ENCODE assay signal across 33 cellular contexts in the genomic region with DNA sequence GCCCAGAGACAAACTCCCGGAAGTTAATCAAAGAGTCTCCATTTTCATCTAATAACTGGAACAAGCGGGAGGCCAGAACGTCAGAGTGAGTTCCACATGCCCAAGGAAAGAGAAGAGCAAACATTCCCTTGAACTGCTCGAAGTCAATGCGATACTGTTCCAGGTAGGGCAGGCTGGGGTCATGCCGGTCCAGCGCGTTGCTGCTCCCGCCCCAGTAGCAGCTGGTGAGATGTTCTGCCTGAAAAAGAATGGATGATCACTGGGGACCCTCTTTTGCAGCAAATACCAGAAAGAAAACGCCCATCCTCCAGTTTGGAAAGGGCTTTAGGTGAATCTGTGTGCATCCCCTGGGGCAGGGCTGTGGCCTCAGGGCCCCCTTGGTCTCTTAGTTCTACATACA.
"Had no signal": no experiment of that assay in that cellular context is flagged by ENCODE, and none has a peak within 500 bp of the region (broad histone marks: within the 10 kb centered on the region; RNA-seq: fewer than 3 reads in every experiment).

No MANE protein-coding gene starts in this region.

- H3K4me1 Mint-ChIP-seq: activated CD4-positive, alpha-beta memory T cell treated with anti-CD3 and anti-CD28 coated beads, Interleukin-2, amount 10 ng/mL, durations not matched to agents 7 days and 5 days; activated CD4-positive, alpha-beta T cell treated with anti-CD3 and anti-CD28 coated beads for 36 hours; activated CD4-positive, alpha-beta T cell treated with anti-CD3 and anti-CD28 coated beads, Interleukin-2, amount 10 ng/mL, durations not matched to agents 7 days and 5 days; activated CD8-positive, alpha-beta memory T cell treated with anti-CD3 and anti-CD28 coated beads, Interleukin-2, amount 10 ng/mL, durations not matched to agents 7 days and 5 days; activated naive CD4-positive, alpha-beta T cell treated with anti-CD3 and anti-CD28 coated beads, Interleukin-2, amount 10 ng/mL, durations not matched to agents 7 days and 5 days; activated naive CD4-positive, alpha-beta T cell treated with anti-CD3 and anti-CD28 coated beads, Interleukin-2, amount 50 U/mL, for 24 hours; activated naive CD8-positive, alpha-beta T cell treated with anti-CD3 and anti-CD28 coated beads, Interleukin-2, amount 10 ng/mL, durations not matched to agents 7 days and 5 days; activated naive CD8-positive, alpha-beta T cell treated with anti-CD3 and anti-CD28 coated beads, Interleukin-2, amount 50 U/mL, for 24 hours; brain; T-cell had no signal

- H3K36me3 ChIP-seq: breast epithelium, WERI-Rb-1 had no signal

- H3K36me3 Mint-ChIP-seq: activated CD8-positive, alpha-beta memory T cell treated with anti-CD3 and anti-CD28 coated beads, Interleukin-2, amount 10 ng/mL, durations not matched to agents 7 days and 5 days; activated naive CD4-positive, alpha-beta T cell treated with anti-CD3 and anti-CD28 coated beads, Interleukin-2, amount 10 ng/mL, durations not matched to agents 7 days and 5 days; activated naive CD4-positive, alpha-beta T cell treated with anti-CD3 and anti-CD28 coated beads, Interleukin-2, amount 50 U/mL, for 24 hours; activated naive CD8-positive, alpha-beta T cell; activated naive CD8-positive, alpha-beta T cell treated with anti-CD3 and anti-CD28 coated beads, Interleukin-2, amount 10 ng/mL, durations not matched to agents 7 days and 5 days; T-cell; WTC11 had no signal

- H3K9me3 ChIP-seq: ascending aorta, breast epithelium had no signal

- H3K27me3 ChIP-seq: ascending aorta, breast epithelium had no signal

- H3K27ac Mint-ChIP-seq: activated CD4-positive, alpha-beta memory T cell treated with anti-CD3 and anti-CD28 coated beads, Interleukin-2, amount 10 ng/mL, durations not matched to agents 7 days and 5 days; activated CD4-positive, alpha-beta T cell treated with anti-CD3 and anti-CD28 coated beads for 36 hours; activated CD4-positive, alpha-beta T cell treated with anti-CD3 and anti-CD28 coated beads, Interleukin-2, amount 10 ng/mL, durations not matched to agents 7 days and 5 days; activated CD8-positive, alpha-beta memory T cell treated with anti-CD3 and anti-CD28 coated beads, Interleukin-2, amount 10 ng/mL, durations not matched to agents 7 days and 5 days; activated CD8-positive, alpha-beta T cell treated with anti-CD3 and anti-CD28 coated beads, Interleukin-2, amount 10 ng/mL, durations not matched to agents 7 days and 5 days; activated naive CD4-positive, alpha-beta T cell treated with anti-CD3 and anti-CD28 coated beads, Interleukin-2, amount 10 ng/mL, durations not matched to agents 7 days and 5 days; activated naive CD4-positive, alpha-beta T cell treated with anti-CD3 and anti-CD28 coated beads, Interleukin-2, amount 50 U/mL, for 24 hours; activated naive CD8-positive, alpha-beta T cell; activated naive CD8-positive, alpha-beta T cell treated with anti-CD3 and anti-CD28 coated beads, Interleukin-2, amount 10 ng/mL, durations not matched to agents 7 days and 5 days; activated naive CD8-positive, alpha-beta T cell treated with anti-CD3 and anti-CD28 coated beads, Interleukin-2, amount 50 U/mL, for 24 hours; activated T-cell treated with anti-CD3 and anti-CD28 coated beads, Interleukin-2, amount 50 U/mL, for 24 hours; activated T-helper 2 cell treated with anti-CD3 and anti-CD28 coated beads, Interferon-gamma antibody, Interleukin-2, Interleukin-4, amounts not matched to agents 10 μg/mL and 5 μg/mL and 100 μg/mL, durations not matched to agents 14 hours and 24 hours and 36 hours; T-cell; T-helper 17 cell; WTC11 had no signal

- ATAC-seq: activated CD4-positive, alpha-beta T cell treated with anti-CD3 and anti-CD28 coated beads for 36 hours; activated CD4-positive, CD25-positive, alpha-beta regulatory T cell treated with anti-CD3 and anti-CD28 coated beads, Interleukin-2, amount 50 U/mL, for 24 hours; activated CD8-positive, alpha-beta memory T cell treated with anti-CD3 and anti-CD28 coated beads, Interleukin-2, amount 10 ng/mL, durations not matched to agents 7 days and 5 days; activated CD8-positive, alpha-beta T cell treated with anti-CD3 and anti-CD28 coated beads, Interleukin-2, amount 10 ng/mL, durations not matched to agents 7 days and 5 days; activated naive CD8-positive, alpha-beta T cell treated with anti-CD3 and anti-CD28 coated beads, Interleukin-2, amount 50 U/mL, for 24 hours; T-cell; T-helper 17 cell; WTC11 had no signal

- H3K4me3 ChIP-seq: ascending aorta, breast epithelium had no signal

- H3K4me1 ChIP-seq: ascending aorta, breast epithelium had no signal

- H3K27me3 Mint-ChIP-seq: brain had no signal

- H3K9me3 Mint-ChIP-seq: activated CD4-positive, alpha-beta memory T cell treated with anti-CD3 and anti-CD28 coated beads, Interleukin-2, amount 10 ng/mL, durations not matched to agents 7 days and 5 days; activated CD4-positive, alpha-beta T cell treated with anti-CD3 and anti-CD28 coated beads, Interleukin-2, amount 10 ng/mL, durations not matched to agents 7 days and 5 days; activated naive CD4-positive, alpha-beta T cell treated with anti-CD3 and anti-CD28 coated beads, Interleukin-2, amount 10 ng/mL, durations not matched to agents 7 days and 5 days; activated naive CD4-positive, alpha-beta T cell treated with anti-CD3 and anti-CD28 coated beads, Interleukin-2, amount 50 U/mL, for 24 hours; activated naive CD8-positive, alpha-beta T cell treated with anti-CD3 and anti-CD28 coated beads, Interleukin-2, amount 10 ng/mL, durations not matched to agents 7 days and 5 days; activated naive CD8-positive, alpha-beta T cell treated with anti-CD3 and anti-CD28 coated beads, Interleukin-2, amount 50 U/mL, for 24 hours; activated T-cell treated with anti-CD3 and anti-CD28 coated beads, Interleukin-2, amount 50 U/mL, for 24 hours; activated T-helper 2 cell treated with anti-CD3 and anti-CD28 coated beads, Interferon-gamma antibody, Interleukin-2, Interleukin-4, amounts not matched to agents 10 μg/mL and 5 μg/mL and 100 μg/mL, durations not matched to agents 14 hours and 24 hours and 36 hours; brain; T-cell; WTC11 had no signal

- H3K27ac ChIP-seq: ascending aorta, breast epithelium, WERI-Rb-1 had no signal

- DNase-seq: activated CD4-positive, alpha-beta memory T cell treated with anti-CD3 and anti-CD28 coated beads, Interleukin-2, amount 10 ng/mL, durations not matched to agents 7 days and 5 days; activated CD4-positive, alpha-beta T cell treated with anti-CD3 and anti-CD28 coated beads for 1 hour; activated CD4-positive, alpha-beta T cell treated with anti-CD3 and anti-CD28 coated beads for 36 hours; activated CD4-positive, alpha-beta T cell treated with anti-CD3 and anti-CD28 coated beads for 48 hours; activated CD4-positive, alpha-beta T cell treated with anti-CD3 and anti-CD28 coated beads, Interleukin-2, amount 10 ng/mL, durations not matched to agents 7 days and 5 days; activated CD4-positive, alpha-beta T cell treated with anti-CD3 and anti-CD28 coated beads, Interleukin-2, amount 50 U/mL, for 48 hours; activated CD4-positive, CD25-positive, alpha-beta regulatory T cell; activated CD8-positive, alpha-beta memory T cell treated with anti-CD3 and anti-CD28 coated beads for 24 hours; activated CD8-positive, alpha-beta memory T cell treated with anti-CD3 and anti-CD28 coated beads, Interleukin-2, amount 10 ng/mL, durations not matched to agents 7 days and 5 days; activated CD8-positive, alpha-beta memory T cell treated with anti-CD3 and anti-CD28 coated beads, Interleukin-2, amount 50 U/mL, for 48 hours; activated CD8-positive, alpha-beta T cell treated with anti-CD3 and anti-CD28 coated beads, Interleukin-2, amount 10 ng/mL, durations not matched to agents 7 days and 5 days; activated effector memory CD4-positive, alpha-beta T cell treated with Interleukin-2 at 50 U/mL for 16 hours; activated gamma-delta T cell; activated naive CD4-positive, alpha-beta T cell treated with anti-CD3 and anti-CD28 coated beads, Interleukin-2, amount 10 ng/mL, durations not matched to agents 7 days and 5 days; activated naive CD4-positive, alpha-beta T cell treated with Interleukin-2 at 50 U/mL for 16 hours; activated naive CD8-positive, alpha-beta T cell treated with anti-CD3 and anti-CD28 coated beads, Interleukin-2, amount 10 ng/mL, durations not matched to agents 7 days and 5 days; activated naive CD8-positive, alpha-beta T cell treated with anti-CD3 and anti-CD28 coated beads, Interleukin-2, amount 50 U/mL, for 24 hours; activated T-cell treated with anti-CD3 and anti-CD28 coated beads, Interleukin-2, amount 50 U/mL, for 24 hours; activated T-cell treated with anti-CD3 and anti-CD28 coated beads, Interleukin-2, amount 50 U/mL, for 48 hours; amygdala; anterior cingulate cortex; central memory CD4-positive, alpha-beta T cell; T-cell; T-helper 17 cell; WERI-Rb-1 had no signal

- H3K4me3 Mint-ChIP-seq: activated CD4-positive, alpha-beta memory T cell treated with anti-CD3 and anti-CD28 coated beads, Interleukin-2, amount 10 ng/mL, durations not matched to agents 7 days and 5 days; activated CD4-positive, alpha-beta T cell treated with anti-CD3 and anti-CD28 coated beads for 36 hours; activated CD4-positive, alpha-beta T cell treated with anti-CD3 and anti-CD28 coated beads, Interleukin-2, amount 10 ng/mL, durations not matched to agents 7 days and 5 days; activated CD8-positive, alpha-beta memory T cell treated with anti-CD3 and anti-CD28 coated beads, Interleukin-2, amount 10 ng/mL, durations not matched to agents 7 days and 5 days; activated CD8-positive, alpha-beta T cell treated with anti-CD3 and anti-CD28 coated beads, Interleukin-2, amount 10 ng/mL, durations not matched to agents 7 days and 5 days; activated naive CD4-positive, alpha-beta T cell treated with anti-CD3 and anti-CD28 coated beads, Interleukin-2, amount 10 ng/mL, durations not matched to agents 7 days and 5 days; activated naive CD4-positive, alpha-beta T cell treated with anti-CD3 and anti-CD28 coated beads, Interleukin-2, amount 50 U/mL, for 24 hours; activated naive CD8-positive, alpha-beta T cell; activated naive CD8-positive, alpha-beta T cell treated with anti-CD3 and anti-CD28 coated beads, Interleukin-2, amount 10 ng/mL, durations not matched to agents 7 days and 5 days; activated naive CD8-positive, alpha-beta T cell treated with anti-CD3 and anti-CD28 coated beads, Interleukin-2, amount 50 U/mL, for 24 hours; activated T-cell treated with anti-CD3 and anti-CD28 coated beads, Interleukin-2, amount 50 U/mL, for 24 hours; brain; T-cell; T-helper 17 cell; WTC11 had no signal
